In genomic region chr19:45049073-45049736, GRCh38 we compare ENCODE assay signal across 11 cellular contexts. TPM values are rescaled to one million over a fixed set of nuclear protein-coding genes. Genes with fewer than 3 reads are reported as not detected.
A peak's percentile ranks its signal among the peaks of the same experiment; 100 is the strongest.
DNase-seq lines count a peak whose midpoint lies in the region; ATAC-seq and TF ChIP-seq lines count a peak whose summit lies in the region.
"Had no signal": no experiment of that assay in that cellular context is flagged by ENCODE, and none has a peak within 500 bp of the region (broad histone marks: within the 10 kb centered on the region; RNA-seq: fewer than 3 reads in every experiment).

No MANE protein-coding gene starts in this region.

- ATAC-seq in GM23338 (no peak; the same call in 2 of the 3 replicates), activated B cell treated with CpG ODN at 0.5 μM for 24 hours (ENCODE audit: low read depth) (no peak), HG02884 (IDR thresholded peaks at IDR 0.05; ENCODE audit: unreplicated experiment) (no peak), HG02938 (IDR thresholded peaks at IDR 0.05; ENCODE audit: unreplicated experiment) (no peak)

- peaks cover 37% of the 10 kb centered on the region; the same call in 1 of the 2 replicates for H4K20me1 ChIP-seq in GM23338 (replicated peaks; ENCODE audit: insufficient read depth)

- DNase-seq in GM23338 (ENCODE audit: low spot score), result no peak
- no peak for DNase-seq in activated B cell treated with CpG ODN at 0.5 μM for 24 hours
- DNase-seq in esophagus squamous epithelium (lab: John Stamatoyannopoulos, UW), result no peak
- DNase-seq in pons (ENCODE audit: low spot score), result peak; percentile 48
- no peak for DNase-seq in GM13976 (ENCODE audit: low spot score)
- DNase-seq: NCI-H524 treated with DMSO at 0.1 percent for 48 hours; stimulated activated naive CD4-positive, alpha-beta T cell; T-helper 2 cell had no signal

- no peak overlapping the region for H3K4me2 ChIP-seq in GM23338
- H3K4me2 ChIP-seq: smooth muscle cell had no signal

- H3K36me3 ChIP-seq in GM23338 (ENCODE audit: insufficient read depth), result 0 out of 2 replicates have a peak, but pooled peaks cover 4% of the 10 kb centered on the region
- H3K36me3 ChIP-seq in esophagus squamous epithelium, result peaks cover 0 to 66% (median 26%) of the 10 kb centered on the region in 3 donors

- peak overlapping the region; percentile 47; the same call in 1 of the 2 replicates for H3K27ac Mint-ChIP-seq in GM23338
- peak overlapping the region; percentile 87 for H3K27ac Mint-ChIP-seq in activated B cell treated with CpG ODN at 0.5 μM for 24 hours

- no peaks in the 10 kb centered on the region for H3K9me2 ChIP-seq in GM23338 (ENCODE audit: insufficient read depth)

- H3K27me3 ChIP-seq in GM23338 (ENCODE audit: insufficient read depth), result no peaks in the 10 kb centered on the region
- H3K27me3 ChIP-seq in esophagus squamous epithelium, result no peaks in the 10 kb centered on the region

- H3K27ac ChIP-seq in GM23338 (ENCODE audit: low read depth) (peak overlapping the region; percentile 47), esophagus squamous epithelium (peak overlapping the region in 3 of 4 donors; percentile 7 to 55 (median 53))

- POLR2A ChIA-PET in activated B cell treated with CpG ODN at 0.5 μM for 24 hours (lab: Charles Lee), result interaction anchor here (0.9 to 1.1 kb wide), 2 partner anchors 10 to 47 kb away, joined by 3 to 4 read pairs; no protein-coding TSS in a partner anchor

- H2AFZ ChIP-seq in GM23338, result no peak overlapping the region

- CTCF ChIA-PET in activated B cell treated with CpG ODN at 0.5 μM for 24 hours (lab: Charles Lee), result interaction anchor here (0.7 to 2.1 kb wide), 3 partner anchors 11 to 48 kb away, joined by 3 to 7 read pairs (median 4); no protein-coding TSS in a partner anchor

- H3K4me3 Mint-ChIP-seq in GM23338 (no peak overlapping the region), activated B cell treated with CpG ODN at 0.5 μM for 24 hours (no peak overlapping the region)

- in situ Hi-C loops in GM13976 (cut with MboI; ENCODE audit: low sequenced_read_pairs, unreplicated experiment), result no loop called here

- H3K4me1 ChIP-seq in GM23338 (ENCODE audit: insufficient read depth), result no peaks in the 10 kb centered on the region
- peaks cover 27 to 87% (median 37%) of the 10 kb centered on the region in 3 donors for H3K4me1 ChIP-seq in esophagus squamous epithelium

- H3K36me3 Mint-ChIP-seq in GM23338 (ENCODE audit: low read depth) (peaks cover 48% of the 10 kb centered on the region), activated B cell treated with CpG ODN at 0.5 μM for 24 hours (ENCODE audit: low read depth) (peaks cover 53% of the 10 kb centered on the region)

- 47 to 55% methylated on average over 6 of the region's 8 CpGs for WGBS in esophagus squamous epithelium, 2 donors

- H3K9me3 Mint-ChIP-seq in GM23338 (no peaks in the 10 kb centered on the region), activated B cell treated with CpG ODN at 0.5 μM for 24 hours (no peaks in the 10 kb centered on the region)

- H3K4me1 Mint-ChIP-seq in GM23338 (no peaks in the 10 kb centered on the region), activated B cell treated with CpG ODN at 0.5 μM for 24 hours (peaks cover 90% of the 10 kb centered on the region)

- H3K9me3 ChIP-seq in esophagus squamous epithelium, result no peaks in the 10 kb centered on the region

- no peak for TF ChIP-seq CTCF in GM23338 (conservative IDR thresholded peaks at IDR 0.05; ENCODE audit: low read depth in 2 of 2)
- TF ChIP-seq CTCF in activated B cell treated with CpG ODN at 0.5 μM for 24 hours (IDR thresholded peaks at IDR 0.05), result no peak
- TF ChIP-seq CTCF in esophagus squamous epithelium (IDR thresholded peaks at IDR 0.05), result no peak
- TF ChIP-seq CTCF in GM13976 (IDR thresholded peaks at IDR 0.05; ENCODE audit: borderline replicate concordance, control extremely low read depth, extremely low read depth, insufficient read depth, missing control alignments), result no peak

- H3K4me3 ChIP-seq in GM23338 (no peak overlapping the region), esophagus squamous epithelium (no peak overlapping the region)
- H3K4me3 ChIP-seq: smooth muscle cell had no signal

- H3K27me3 Mint-ChIP-seq in GM23338 (ENCODE audit: insufficient read depth, low read depth, poor library complexity), result peaks cover 5% of the 10 kb centered on the region
- no peaks in the 10 kb centered on the region for H3K27me3 Mint-ChIP-seq in activated B cell treated with CpG ODN at 0.5 μM for 24 hours

- H3F3A ChIP-seq in GM23338 (replicated peaks; ENCODE audit: low read depth), result 0 out of 2 replicates have a peak, but pooled peaks cover 4% of the 10 kb centered on the region

- peaks cover 70% of the 10 kb centered on the region for H3K79me2 ChIP-seq in GM23338 (replicated peaks; ENCODE audit: insufficient read depth)

- TF ChIP-seq POLR2A in esophagus squamous epithelium (IDR thresholded peaks at IDR 0.05), result no peak

- intact Hi-C loops in activated B cell treated with CpG ODN at 0.5 μM for 24 hours (cut with micrococcal nuclease), result no loop called here
- intact Hi-C loops in esophagus squamous epithelium (cut with DNase I), result no loop called here

TF ChIP-seq in GM23338, 12 proteins besides CTCF, POLR2A, EP300 and RAD21 (continues in another document):
- TF ChIP-seq CREB1 (CRISPR knock-in tag; IDR thresholded peaks at IDR 0.05; ENCODE audit: low read depth) (no peak), POLR2AphosphoS5 (IDR thresholded peaks at IDR 0.05; ENCODE audit: low read depth) (no peak)

RNA-seq across cellular contexts. Expression of gene CLASRP, which starts 10.4 kb away (rescaled TPM):
- 78.7 and 92.3 TPM in 2 replicates for total RNA-seq in GM23338 (2014; rRNA removed; shearing (Covaris generic))
- 26.5 and 27.1 TPM in 2 replicates for polyA plus RNA-seq in GM23338 (2016; fragmentation: Nextera tagmentation; extraction: Ambion mirVana)
- 133 and 172 TPM in 2 replicates for total RNA-seq in activated B cell treated with CpG ODN at 0.5 μM for 24 hours
- 100 to 1,000 TPM in 1 of 4 donors, 10 to 100 TPM in 3; 46.4 to 122 (median 64.0) TPM for total RNA-seq in esophagus squamous epithelium

RNA-seq across cellular contexts. Expression of gene ZNF296, which starts 27.1 kb away (rescaled TPM):
- total RNA-seq in GM23338 (2014; rRNA removed; shearing (Covaris generic)), result 10.3 and 13.4 TPM in 2 replicates
- polyA plus RNA-seq in GM23338 (2016; fragmentation: Nextera tagmentation; extraction: Ambion mirVana), result 16.5 and 18.6 TPM in 2 replicates
- total RNA-seq in activated B cell treated with CpG ODN at 0.5 μM for 24 hours (27.8 and 28.0 TPM in 2 replicates), esophagus squamous epithelium (10 to 100 TPM in 1 of 4 donors, 1 to 10 TPM in 3; 4.0 to 17.7 (median 4.5) TPM)

RNA-seq across cellular contexts. Expression of gene GEMIN7, which starts 29.9 kb away (rescaled TPM):
- total RNA-seq in GM23338 (2014; rRNA removed; shearing (Covaris generic)), result 49.6 and 52.6 TPM in 2 replicates
- 90.5 and 91.6 TPM in 2 replicates for polyA plus RNA-seq in GM23338 (2016; fragmentation: Nextera tagmentation; extraction: Ambion mirVana)
- total RNA-seq in activated B cell treated with CpG ODN at 0.5 μM for 24 hours (37.0 and 38.7 TPM in 2 replicates), esophagus squamous epithelium (10 to 100 TPM; 22.3 to 28.0 (median 25.4) TPM)

RNA-seq across cellular contexts. Expression of gene PPP1R37, which starts 43.8 kb away (rescaled TPM):
- 33.3 and 47.2 TPM in 2 replicates for total RNA-seq in GM23338 (2014; rRNA removed; shearing (Covaris generic))
- polyA plus RNA-seq in GM23338 (2016; fragmentation: Nextera tagmentation; extraction: Ambion mirVana), result 6.9 and 7.8 TPM in 2 replicates
- total RNA-seq in activated B cell treated with CpG ODN at 0.5 μM for 24 hours (18.8 and 27.2 TPM in 2 replicates), esophagus squamous epithelium (10 to 100 TPM; 25.1 to 35.5 (median 30.8) TPM)

RNA-seq across cellular contexts. Expression of gene RELB, which starts 47.9 kb away (rescaled TPM):
- total RNA-seq in GM23338 (2014; rRNA removed; shearing (Covaris generic)), result 11.1 and 13.1 TPM in 2 replicates
- polyA plus RNA-seq in GM23338 (2016; fragmentation: Nextera tagmentation; extraction: Ambion mirVana), result 7.4 and 7.9 TPM in 2 replicates
- total RNA-seq in activated B cell treated with CpG ODN at 0.5 μM for 24 hours, result 117 and 135 TPM in 2 replicates
- 10 to 100 TPM in 1 of 4 donors, 1 to 10 TPM in 3; 4.8 to 11.8 (median 7.6) TPM for total RNA-seq in esophagus squamous epithelium
